ENCODE assay signal across 2 cellular contexts in the genomic region with DNA sequence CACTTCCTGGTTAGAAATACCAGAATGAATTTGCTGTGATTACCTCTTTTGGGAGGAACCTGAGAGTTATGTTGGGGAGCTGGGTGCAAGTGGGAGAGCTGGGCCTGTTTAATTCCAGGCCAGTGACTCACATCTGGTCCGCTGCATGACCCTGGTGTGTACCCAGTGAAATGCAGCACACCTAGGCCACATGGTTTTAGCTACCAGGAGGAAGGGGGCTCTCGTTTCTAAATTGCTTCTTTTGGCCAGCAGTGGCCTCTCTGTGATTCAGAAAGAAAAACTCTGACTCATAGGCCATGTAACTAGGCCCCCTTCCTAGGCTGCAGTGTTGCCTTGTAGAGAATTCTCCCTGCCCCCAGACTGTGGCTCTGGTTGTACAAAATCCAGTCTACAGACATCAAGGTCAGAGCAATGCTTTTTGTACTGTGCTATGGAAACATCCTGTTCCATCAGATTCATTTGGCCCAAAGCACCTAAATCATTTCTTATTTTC.
A peak's percentile ranks its signal among the peaks of the same experiment; 100 is the strongest.
TF ChIP-seq lines count a peak whose summit lies in the region.

No MANE protein-coding gene starts in this region.

TF ChIP-seq in SK-N-SH, 30 proteins besides CTCF, POLR2A, EP300 and RAD21 (continued from another document):
- TF ChIP-seq, protein P1, sequence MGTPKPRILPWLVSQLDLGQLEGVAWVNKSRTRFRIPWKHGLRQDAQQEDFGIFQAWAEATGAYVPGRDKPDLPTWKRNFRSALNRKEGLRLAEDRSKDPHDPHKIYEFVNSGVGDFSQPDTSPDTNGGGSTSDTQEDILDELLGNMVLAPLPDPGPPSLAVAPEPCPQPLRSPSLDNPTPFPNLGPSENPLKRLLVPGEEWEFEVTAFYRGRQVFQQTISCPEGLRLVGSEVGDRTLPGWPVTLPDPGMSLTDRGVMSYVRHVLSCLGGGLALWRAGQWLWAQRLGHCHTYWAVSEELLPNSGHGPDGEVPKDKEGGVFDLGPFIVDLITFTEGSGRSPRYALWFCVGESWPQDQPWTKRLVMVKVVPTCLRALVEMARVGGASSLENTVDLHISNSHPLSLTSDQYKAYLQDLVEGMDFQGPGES (IDR thresholded peaks at IDR 0.05; ENCODE audit: low read depth, low read length): no peak
- TF ChIP-seq GATA2 (CRISPR knock-in tag; IDR thresholded peaks at IDR 0.05) (no peak), TAF1 (IDR thresholded peaks at IDR 0.05; ENCODE audit: borderline replicate concordance, low read depth, low read length) (no peak; the same call in 1 of the 2 replicates), FOSL2 (IDR thresholded peaks at IDR 0.05; ENCODE audit: borderline replicate concordance, low read depth) (peak; percentile 97), GABPA (IDR thresholded peaks at IDR 0.05; ENCODE audit: low read depth) (no peak), RFX5 (IDR thresholded peaks at IDR 0.05; ENCODE audit: low read length) (no peak), NFIC (IDR thresholded peaks at IDR 0.05; ENCODE audit: borderline replicate concordance) (peak; percentile 59; the same call in 1 of the 2 replicates)
- TF ChIP-seq, protein P2, sequence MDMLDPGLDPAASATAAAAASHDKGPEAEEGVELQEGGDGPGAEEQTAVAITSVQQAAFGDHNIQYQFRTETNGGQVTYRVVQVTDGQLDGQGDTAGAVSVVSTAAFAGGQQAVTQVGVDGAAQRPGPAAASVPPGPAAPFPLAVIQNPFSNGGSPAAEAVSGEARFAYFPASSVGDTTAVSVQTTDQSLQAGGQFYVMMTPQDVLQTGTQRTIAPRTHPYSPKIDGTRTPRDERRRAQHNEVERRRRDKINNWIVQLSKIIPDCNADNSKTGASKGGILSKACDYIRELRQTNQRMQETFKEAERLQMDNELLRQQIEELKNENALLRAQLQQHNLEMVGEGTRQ (IDR thresholded peaks at IDR 0.05; ENCODE audit: borderline replicate concordance, low read depth, low read length): no peak
TF ChIP-seq in SK-N-SH: peak in this region for 16.

TF ChIP-seq in HepG2, 621 proteins besides CTCF, POLR2A, EP300 and RAD21 (continued from another document and continues in another):
- TF ChIP-seq, protein P3, sequence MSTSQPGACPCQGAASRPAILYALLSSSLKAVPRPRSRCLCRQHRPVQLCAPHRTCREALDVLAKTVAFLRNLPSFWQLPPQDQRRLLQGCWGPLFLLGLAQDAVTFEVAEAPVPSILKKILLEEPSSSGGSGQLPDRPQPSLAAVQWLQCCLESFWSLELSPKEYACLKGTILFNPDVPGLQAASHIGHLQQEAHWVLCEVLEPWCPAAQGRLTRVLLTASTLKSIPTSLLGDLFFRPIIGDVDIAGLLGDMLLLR (CRISPR knock-in tag; IDR thresholded peaks at IDR 0.05): no peak
- TF ChIP-seq NFE2 (CRISPR knock-in tag; IDR thresholded peaks at IDR 0.05): no peak
- TF ChIP-seq SOX6 (IDR thresholded peaks at IDR 0.05): no peak
- TF ChIP-seq SOX6 (CRISPR knock-in tag; IDR thresholded peaks at IDR 0.05): peak; percentile 52; the same call in 1 of the 2 replicates
- no peak for TF ChIP-seq ZNF720 (CRISPR knock-in tag; IDR thresholded peaks at IDR 0.05)
- TF ChIP-seq EHMT2 (IDR thresholded peaks at IDR 0.05; ENCODE audit: borderline replicate concordance, low read depth, low read length): no peak
- no peak for TF ChIP-seq HNRNPUL1 (IDR thresholded peaks at IDR 0.05; ENCODE audit: low read depth, low read length)
- TF ChIP-seq, protein P4, sequence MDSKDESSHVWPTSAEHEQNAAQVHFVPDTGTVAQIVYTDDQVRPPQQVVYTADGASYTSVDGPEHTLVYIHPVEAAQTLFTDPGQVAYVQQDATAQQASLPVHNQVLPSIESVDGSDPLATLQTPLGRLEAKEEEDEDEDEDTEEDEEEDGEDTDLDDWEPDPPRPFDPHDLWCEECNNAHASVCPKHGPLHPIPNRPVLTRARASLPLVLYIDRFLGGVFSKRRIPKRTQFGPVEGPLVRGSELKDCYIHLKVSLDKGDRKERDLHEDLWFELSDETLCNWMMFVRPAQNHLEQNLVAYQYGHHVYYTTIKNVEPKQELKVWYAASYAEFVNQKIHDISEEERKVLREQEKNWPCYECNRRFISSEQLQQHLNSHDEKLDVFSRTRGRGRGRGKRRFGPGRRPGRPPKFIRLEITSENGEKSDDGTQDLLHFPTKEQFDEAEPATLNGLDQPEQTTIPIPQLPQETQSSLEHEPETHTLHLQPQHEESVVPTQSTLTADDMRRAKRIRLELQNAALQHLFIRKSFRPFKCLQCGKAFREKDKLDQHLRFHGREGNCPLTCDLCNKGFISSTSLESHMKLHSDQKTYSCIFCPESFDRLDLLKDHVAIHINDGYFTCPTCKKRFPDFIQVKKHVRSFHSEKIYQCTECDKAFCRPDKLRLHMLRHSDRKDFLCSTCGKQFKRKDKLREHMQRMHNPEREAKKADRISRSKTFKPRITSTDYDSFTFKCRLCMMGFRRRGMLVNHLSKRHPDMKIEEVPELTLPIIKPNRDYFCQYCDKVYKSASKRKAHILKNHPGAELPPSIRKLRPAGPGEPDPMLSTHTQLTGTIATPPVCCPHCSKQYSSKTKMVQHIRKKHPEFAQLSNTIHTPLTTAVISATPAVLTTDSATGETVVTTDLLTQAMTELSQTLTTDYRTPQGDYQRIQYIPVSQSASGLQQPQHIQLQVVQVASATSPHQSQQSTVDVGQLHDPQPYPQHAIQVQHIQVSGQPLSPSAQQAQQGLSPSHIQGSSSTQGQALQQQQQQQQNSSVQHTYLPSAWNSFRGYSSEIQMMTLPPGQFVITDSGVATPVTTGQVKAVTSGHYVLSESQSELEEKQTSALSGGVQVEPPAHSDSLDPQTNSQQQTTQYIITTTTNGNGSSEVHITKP (CRISPR knock-in tag; IDR thresholded peaks at IDR 0.05; ENCODE audit: low read depth): 0 out of 2 replicates have a peak, but pooled peaks have one; percentile 26
- peak; percentile 48; the same call in 1 of the 2 replicates for TF ChIP-seq KAT7 (CRISPR knock-in tag; IDR thresholded peaks at IDR 0.05; ENCODE audit: borderline replicate concordance)
- TF ChIP-seq ETV5 (CRISPR knock-in tag; IDR thresholded peaks at IDR 0.05; ENCODE audit: borderline replicate concordance): peak; percentile 81; the same call in 1 of the 2 replicates
- peak; percentile 44 for TF ChIP-seq HDAC1 (CRISPR knock-in tag; IDR thresholded peaks at IDR 0.05)
- TF ChIP-seq ZNF629 (CRISPR knock-in tag; conservative IDR thresholded peaks at IDR 0.05): no peak
- peak; percentile 65; the same call in 1 of the 2 replicates for TF ChIP-seq ZNF709 (CRISPR knock-in tag; IDR thresholded peaks at IDR 0.05)
- TF ChIP-seq, protein P5, sequence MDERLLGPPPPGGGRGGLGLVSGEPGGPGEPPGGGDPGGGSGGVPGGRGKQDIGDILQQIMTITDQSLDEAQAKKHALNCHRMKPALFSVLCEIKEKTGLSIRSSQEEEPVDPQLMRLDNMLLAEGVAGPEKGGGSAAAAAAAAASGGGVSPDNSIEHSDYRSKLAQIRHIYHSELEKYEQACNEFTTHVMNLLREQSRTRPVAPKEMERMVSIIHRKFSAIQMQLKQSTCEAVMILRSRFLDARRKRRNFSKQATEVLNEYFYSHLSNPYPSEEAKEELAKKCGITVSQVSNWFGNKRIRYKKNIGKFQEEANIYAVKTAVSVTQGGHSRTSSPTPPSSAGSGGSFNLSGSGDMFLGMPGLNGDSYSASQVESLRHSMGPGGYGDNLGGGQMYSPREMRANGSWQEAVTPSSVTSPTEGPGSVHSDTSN (CRISPR knock-in tag; IDR thresholded peaks at IDR 0.05): no peak
- TF ChIP-seq FOXO1 (CRISPR knock-in tag; IDR thresholded peaks at IDR 0.05): peak; percentile 65; the same call in 1 of the 2 replicates
- TF ChIP-seq ZNF704 (CRISPR knock-in tag; IDR thresholded peaks at IDR 0.05; ENCODE audit: borderline replicate concordance): no peak
- TF ChIP-seq ZNF468 (CRISPR knock-in tag; IDR thresholded peaks at IDR 0.05): no peak
- peak; percentile 47; the same call in 1 of the 2 replicates for TF ChIP-seq ZNF788 (CRISPR knock-in tag; IDR thresholded peaks at IDR 0.05; ENCODE audit: borderline replicate concordance)
- TF ChIP-seq ZNF451 (CRISPR knock-in tag; IDR thresholded peaks at IDR 0.05): no peak
- no peak for TF ChIP-seq ZNF749 (CRISPR knock-in tag; IDR thresholded peaks at IDR 0.05; ENCODE audit: borderline replicate concordance)
- no peak for TF ChIP-seq HCFC1 (IDR thresholded peaks at IDR 0.05; ENCODE audit: low read depth, low read length)
- TF ChIP-seq, protein P6, sequence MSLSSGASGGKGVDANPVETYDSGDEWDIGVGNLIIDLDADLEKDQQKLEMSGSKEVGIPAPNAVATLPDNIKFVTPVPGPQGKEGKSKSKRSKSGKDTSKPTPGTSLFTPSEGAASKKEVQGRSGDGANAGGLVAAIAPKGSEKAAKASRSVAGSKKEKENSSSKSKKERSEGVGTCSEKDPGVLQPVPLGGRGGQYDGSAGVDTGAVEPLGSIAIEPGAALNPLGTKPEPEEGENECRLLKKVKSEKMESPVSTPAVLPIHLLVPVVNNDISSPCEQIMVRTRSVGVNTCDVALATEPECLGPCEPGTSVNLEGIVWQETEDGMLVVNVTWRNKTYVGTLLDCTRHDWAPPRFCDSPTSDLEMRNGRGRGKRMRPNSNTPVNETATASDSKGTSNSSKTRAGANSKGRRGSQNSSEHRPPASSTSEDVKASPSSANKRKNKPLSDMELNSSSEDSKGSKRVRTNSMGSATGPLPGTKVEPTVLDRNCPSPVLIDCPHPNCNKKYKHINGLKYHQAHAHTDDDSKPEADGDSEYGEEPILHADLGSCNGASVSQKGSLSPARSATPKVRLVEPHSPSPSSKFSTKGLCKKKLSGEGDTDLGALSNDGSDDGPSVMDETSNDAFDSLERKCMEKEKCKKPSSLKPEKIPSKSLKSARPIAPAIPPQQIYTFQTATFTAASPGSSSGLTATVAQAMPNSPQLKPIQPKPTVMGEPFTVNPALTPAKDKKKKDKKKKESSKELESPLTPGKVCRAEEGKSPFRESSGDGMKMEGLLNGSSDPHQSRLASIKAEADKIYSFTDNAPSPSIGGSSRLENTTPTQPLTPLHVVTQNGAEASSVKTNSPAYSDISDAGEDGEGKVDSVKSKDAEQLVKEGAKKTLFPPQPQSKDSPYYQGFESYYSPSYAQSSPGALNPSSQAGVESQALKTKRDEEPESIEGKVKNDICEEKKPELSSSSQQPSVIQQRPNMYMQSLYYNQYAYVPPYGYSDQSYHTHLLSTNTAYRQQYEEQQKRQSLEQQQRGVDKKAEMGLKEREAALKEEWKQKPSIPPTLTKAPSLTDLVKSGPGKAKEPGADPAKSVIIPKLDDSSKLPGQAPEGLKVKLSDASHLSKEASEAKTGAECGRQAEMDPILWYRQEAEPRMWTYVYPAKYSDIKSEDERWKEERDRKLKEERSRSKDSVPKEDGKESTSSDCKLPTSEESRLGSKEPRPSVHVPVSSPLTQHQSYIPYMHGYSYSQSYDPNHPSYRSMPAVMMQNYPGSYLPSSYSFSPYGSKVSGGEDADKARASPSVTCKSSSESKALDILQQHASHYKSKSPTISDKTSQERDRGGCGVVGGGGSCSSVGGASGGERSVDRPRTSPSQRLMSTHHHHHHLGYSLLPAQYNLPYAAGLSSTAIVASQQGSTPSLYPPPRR (CRISPR knock-in tag; IDR thresholded peaks at IDR 0.05; ENCODE audit: borderline replicate concordance): peak; percentile 27
- no peak for TF ChIP-seq REXO4 (CRISPR knock-in tag; IDR thresholded peaks at IDR 0.05; ENCODE audit: borderline replicate concordance)
- no peak for TF ChIP-seq FOXP1 (IDR thresholded peaks at IDR 0.05)
- TF ChIP-seq FOXP1 (CRISPR knock-in tag; IDR thresholded peaks at IDR 0.05): peak; percentile 56; the same call in 1 of the 2 replicates
- no peak for TF ChIP-seq ZIK1 (CRISPR knock-in tag; IDR thresholded peaks at IDR 0.05; ENCODE audit: borderline replicate concordance, low read depth)
- no peak for TF ChIP-seq ZSCAN5A (CRISPR knock-in tag; IDR thresholded peaks at IDR 0.05; ENCODE audit: borderline replicate concordance)
- peak; percentile 54; the same call in 1 of the 2 replicates for TF ChIP-seq PPARG (CRISPR knock-in tag; conservative IDR thresholded peaks at IDR 0.05)
- no peak for TF ChIP-seq ZNF44 (CRISPR knock-in tag; IDR thresholded peaks at IDR 0.05)
- no peak for TF ChIP-seq GABPA (IDR thresholded peaks at IDR 0.05; ENCODE audit: low read depth, low read length)
- no peak for TF ChIP-seq GABPA (CRISPR knock-in tag; IDR thresholded peaks at IDR 0.05; ENCODE audit: low read depth)
- TF ChIP-seq KMT2A (CRISPR knock-in tag; IDR thresholded peaks at IDR 0.05): 0 out of 2 replicates have a peak, but pooled peaks have one; percentile 44
